In genomic region chr1:177586429-177586828, GRCh38 we compare ENCODE assay signal across 22 cellular contexts.
DNase-seq lines count a peak whose midpoint lies in the region; ATAC-seq and TF ChIP-seq lines count a peak whose summit lies in the region.
"Had no signal": no experiment of that assay in that cellular context is flagged by ENCODE, and none has a peak within 500 bp of the region (broad histone marks: within the 10 kb centered on the region; RNA-seq: fewer than 3 reads in every experiment).

No MANE protein-coding gene starts in this region.

- H3K4me1 ChIP-seq in left lung = no peaks in the 10 kb centered on the region
- H3K4me1 ChIP-seq: BE2C, parathyroid adenoma, upper lobe of right lung had no signal

- intact Hi-C loops in left lung (cut with DNase I) = no loop called here

- no peaks in the 10 kb centered on the region for H3K9me3 ChIP-seq in left lung
- H3K9me3 ChIP-seq: BE2C, esophagus squamous epithelium, mucosa of descending colon, upper lobe of right lung had no signal

- no peaks in the 10 kb centered on the region for H3K36me3 ChIP-seq in left lung
- H3K36me3 ChIP-seq: BE2C, esophagus squamous epithelium, upper lobe of right lung had no signal

- H3K4me3 ChIP-seq in cardiac fibroblast (replicated peaks in 1 of 2; ENCODE audit: low read depth in 2 of 2, low read length in 2 of 2) = no peak overlapping the region
- H3K4me3 ChIP-seq in left lung = no peak overlapping the region
- H3K4me3 ChIP-seq: esophagus squamous epithelium, mucosa of descending colon, upper lobe of right lung had no signal

- peak overlapping the region in 1 of 2 donors; percentile 42 for H3K27ac ChIP-seq in left lung
- H3K27ac ChIP-seq: HL-60, parathyroid adenoma, upper lobe of right lung had no signal

- no peak for TF ChIP-seq CTCF in cardiac fibroblast (IDR thresholded peaks at IDR 0.05; ENCODE audit: low read depth, low read length)
- no peak for TF ChIP-seq CTCF in left lung (IDR thresholded peaks at IDR 0.05)

- H3K27me3 ChIP-seq in left lung = no peaks in the 10 kb centered on the region
- H3K27me3 ChIP-seq: BE2C, upper lobe of right lung had no signal

- DNase-seq in AG08395 (ENCODE audit: low spot score) (peak; percentile 74), HT1080 (ENCODE audit: low read depth) (peak; percentile 73), cardiac fibroblast (ENCODE audit: low read depth in 2 of 2) (peak; percentile 48 to 85), left lung (no peak), activated T-cell treated with anti-CD3 and anti-CD28 coated beads for 4 hours (no peak), NCI-H69 (lab: John Stamatoyannopoulos, UW) (no peak)
- DNase-seq: activated CD8-positive, alpha-beta memory T cell treated with anti-CD3 and anti-CD28 coated beads for 24 hours; BE2C; DND-41; esophagus squamous epithelium; GOT3; mucosa of descending colon; NCI-H2029 treated with DMSO at 0.1 percent for 48 hours; NCI-H82; SHP77 treated with DMSO at 0.1 percent for 48 hours; stimulated activated CD4-positive, alpha-beta T cell treated with anti-CD3 and anti-CD28 coated beads, Interleukin-1b, Interleukin-23, amount 100 ng/mL, for 48 hours; T1000; upper lobe of right lung had no signal

- ATAC-seq in left lung (peak; percentile 66), GM21515 (IDR thresholded peaks at IDR 0.05; ENCODE audit: unreplicated experiment) (no peak), HG03135 (IDR thresholded peaks at IDR 0.05; ENCODE audit: unreplicated experiment) (no peak)

Comparison
In these comparisons a context has a peak if more than half of its experiments do, and no peak if none do; other contexts are left out.
1. DNase-seq: peak in AG08395 (single experiment), HT1080 (single experiment) and cardiac fibroblast (2 of 2); none in left lung (0 of 2), activated T-cell treated with anti-CD3 and anti-CD28 coated beads for 4 hours (single experiment) and NCI-H69 (single experiment).